In the genomic region with DNA sequence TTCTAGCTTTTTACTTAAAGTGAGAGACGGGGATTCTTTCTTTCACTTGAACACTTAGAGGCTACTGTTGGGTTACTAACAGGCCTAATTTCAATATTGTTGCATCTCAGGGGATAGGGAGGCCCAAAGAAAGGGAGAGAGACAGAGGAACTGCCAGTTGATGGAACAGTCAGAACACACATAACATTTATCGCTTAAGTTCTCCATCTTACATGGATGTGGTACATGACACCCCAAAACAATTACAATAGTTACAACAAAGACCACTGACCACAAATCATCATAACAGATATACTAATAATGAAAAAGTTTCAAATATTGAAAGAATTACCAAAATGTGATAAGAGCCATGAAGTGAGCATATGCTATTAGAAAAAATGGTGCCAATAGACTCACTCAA, we compare ENCODE assay signal across 17 cellular contexts. TPM values are rescaled to one million over a fixed set of nuclear protein-coding genes. Genes with fewer than 3 reads are reported as not detected.
DNase-seq lines count a peak whose midpoint lies in the region; ATAC-seq and TF ChIP-seq lines count a peak whose summit lies in the region.
"Had no signal": no experiment of that assay in that cellular context is flagged by ENCODE, and none has a peak within 500 bp of the region (broad histone marks: within the 10 kb centered on the region; RNA-seq: fewer than 3 reads in every experiment).

No MANE protein-coding gene starts in this region.

- TF ChIP-seq CTCF in DOHH2 (IDR thresholded peaks at IDR 0.05; ENCODE audit: low read depth, low read length, poor library complexity, severe bottlenecking) (no peak), neural crest cell (conservative IDR thresholded peaks at IDR 0.05) (no peak), heart right ventricle (IDR thresholded peaks at IDR 0.05) (no peak), esophagus muscularis mucosa (IDR thresholded peaks at IDR 0.05) (no peak)

- 98% methylated on average over 2 of the region's 2 CpGs for WGBS in heart right ventricle, 2 donors
- 92% methylated on average over 2 of the region's 2 CpGs for WGBS in esophagus muscularis mucosa

- peaks cover 84% of the 10 kb centered on the region for H3K79me2 ChIP-seq in DOHH2 (ENCODE audit: control insufficient read depth, low read length)

- no peaks in the 10 kb centered on the region for H3K27me3 Mint-ChIP-seq in activated CD4-positive, alpha-beta memory T cell treated with anti-CD3 and anti-CD28 coated beads, Interleukin-2, amount 10 ng/mL, durations not matched to agents 7 days and 5 days
- H3K27me3 Mint-ChIP-seq in neural crest cell (ENCODE audit: low read depth), result no peaks in the 10 kb centered on the region

- no peak for TF ChIP-seq POLR2A in esophagus muscularis mucosa (IDR thresholded peaks at IDR 0.05; ENCODE audit: low read depth)

- peak; percentile 27 for ATAC-seq in HG02610 (IDR thresholded peaks at IDR 0.05; ENCODE audit: unreplicated experiment)
- no peak for ATAC-seq in heart right ventricle
- ATAC-seq: lower lobe of right lung had no signal

- H3K36me3 Mint-ChIP-seq in activated CD4-positive, alpha-beta memory T cell treated with anti-CD3 and anti-CD28 coated beads, Interleukin-2, amount 10 ng/mL, durations not matched to agents 7 days and 5 days (ENCODE audit: low read depth), result peaks cover 35% of the 10 kb centered on the region
- no peaks in the 10 kb centered on the region for H3K36me3 Mint-ChIP-seq in neural crest cell (ENCODE audit: low read depth)

- H4K20me1 ChIP-seq in DOHH2 (ENCODE audit: control insufficient read depth, insufficient read depth, low read depth, low read length), result no peaks in the 10 kb centered on the region

- peaks cover 37% of the 10 kb centered on the region for H3K4me1 Mint-ChIP-seq in activated CD4-positive, alpha-beta memory T cell treated with anti-CD3 and anti-CD28 coated beads, Interleukin-2, amount 10 ng/mL, durations not matched to agents 7 days and 5 days
- peaks cover 20% of the 10 kb centered on the region for H3K4me1 Mint-ChIP-seq in neural crest cell

- DNase-seq in activated CD4-positive, alpha-beta memory T cell treated with anti-CD3 and anti-CD28 coated beads, Interleukin-2, amount 10 ng/mL, durations not matched to agents 7 days and 5 days, result no peak
- DNase-seq in neural crest cell (ENCODE audit: low read depth, low spot score), result no peak
- no peak for DNase-seq in NCI-H2227 (lab: John Stamatoyannopoulos, UW; ENCODE audit: unreplicated experiment)
- no peak for DNase-seq in heart right ventricle
- DNase-seq in esophagus muscularis mucosa (ENCODE audit: extremely low spot score), result no peak
- DNase-seq: activated T-cell treated with anti-CD3 and anti-CD28 coated beads, Interleukin-2, amount 50 U/mL, for 1 hour; colonic mucosa; lower lobe of right lung; MV-4-11; NCI-H2081; NCI-H526; stimulated activated CD4-positive, alpha-beta T cell treated with anti-CD3 and anti-CD28 coated beads, Interleukin-15, amount 100 ng/mL, for 24 hours; SW 1271 had no signal

- H3K36me3 ChIP-seq in DOHH2 (ENCODE audit: control insufficient read depth, low read length) (peaks cover 55% of the 10 kb centered on the region), heart right ventricle (no peaks in the 10 kb centered on the region), esophagus muscularis mucosa (no peaks in the 10 kb centered on the region)
- H3K36me3 ChIP-seq: colonic mucosa, lower lobe of right lung, thoracic aorta had no signal

- no peak overlapping the region for H3K4me3 Mint-ChIP-seq in activated CD4-positive, alpha-beta memory T cell treated with anti-CD3 and anti-CD28 coated beads, Interleukin-2, amount 10 ng/mL, durations not matched to agents 7 days and 5 days
- H3K4me3 Mint-ChIP-seq in neural crest cell, result peak overlapping the region; percentile 22

- H3K27ac Mint-ChIP-seq in activated CD4-positive, alpha-beta memory T cell treated with anti-CD3 and anti-CD28 coated beads, Interleukin-2, amount 10 ng/mL, durations not matched to agents 7 days and 5 days, result peak overlapping the region; percentile 39
- no peak overlapping the region for H3K27ac Mint-ChIP-seq in neural crest cell (ENCODE audit: unreplicated experiment)

- TF ChIP-seq EP300 in esophagus muscularis mucosa (IDR thresholded peaks at IDR 0.05), result no peak

- H3K4me1 ChIP-seq in DOHH2 (ENCODE audit: control insufficient read depth, low read length) (peaks cover 52% of the 10 kb centered on the region), heart right ventricle (peaks cover 0 to 62% (median 31%) of the 10 kb centered on the region in 9 donors), esophagus muscularis mucosa (peaks cover 19 to 68% (median 63%) of the 10 kb centered on the region in 4 donors)
- H3K4me1 ChIP-seq: colonic mucosa had no signal

- peak overlapping the region; percentile 95 for H3K4me2 ChIP-seq in DOHH2 (ENCODE audit: low read length)

- H3F3A ChIP-seq in DOHH2 (ENCODE audit: control insufficient read depth, insufficient read depth), result peaks cover 22% of the 10 kb centered on the region

- POLR2A ChIA-PET in activated CD4-positive, alpha-beta memory T cell treated with anti-CD3 and anti-CD28 coated beads, Interleukin-2, amount 10 ng/mL, durations not matched to agents 7 days and 5 days (lab: Charles Lee), result interaction anchor here (1.1 to 1.2 kb wide), 2 partner anchors 76 to 184 kb away, joined by 3 to 5 read pairs; no protein-coding TSS in a partner anchor

- H3K27me3 ChIP-seq in DOHH2 (ENCODE audit: control insufficient read depth, low read length) (no peaks in the 10 kb centered on the region), heart right ventricle (no peaks in the 10 kb centered on the region), esophagus muscularis mucosa (no peaks in the 10 kb centered on the region)
- H3K27me3 ChIP-seq: BLaER1, colonic mucosa had no signal

- H3K9me3 Mint-ChIP-seq in activated CD4-positive, alpha-beta memory T cell treated with anti-CD3 and anti-CD28 coated beads, Interleukin-2, amount 10 ng/mL, durations not matched to agents 7 days and 5 days, result no peaks in the 10 kb centered on the region
- H3K9me3 Mint-ChIP-seq in neural crest cell, result no peaks in the 10 kb centered on the region

- H3K9me2 ChIP-seq in DOHH2 (replicated peaks; ENCODE audit: control insufficient read depth, low read length), result no peaks in the 10 kb centered on the region

- intact Hi-C loops in heart right ventricle (cut with DNase I), result loop anchor here in 2 of 10 donors (5.0 to 10.0 kb wide), 2 partner anchors 210 to 637 kb away; partner anchors contain the start of genes ERMP1 (in 1 of the 2) and JAK2 (in 1 of the 2)
- intact Hi-C loops in esophagus muscularis mucosa (cut with DNase I), result loop anchor here (10.0 kb wide), 1 partner anchor 380 kb away; a partner anchor contains a TSS

- no peaks in the 10 kb centered on the region for H3K9me3 ChIP-seq in DOHH2 (ENCODE audit: control insufficient read depth, insufficient read depth, low read length)
- no peaks in the 10 kb centered on the region for H3K9me3 ChIP-seq in heart right ventricle
- no peaks in the 10 kb centered on the region for H3K9me3 ChIP-seq in esophagus muscularis mucosa
- H3K9me3 ChIP-seq: colonic mucosa, lower lobe of right lung, thoracic aorta had no signal

- CTCF ChIA-PET in activated CD4-positive, alpha-beta memory T cell treated with anti-CD3 and anti-CD28 coated beads, Interleukin-2, amount 10 ng/mL, durations not matched to agents 7 days and 5 days (lab: Charles Lee), result interaction anchor here (1.4 kb wide), 1 partner anchor 34 kb away, joined by 4 read pairs; no protein-coding TSS in a partner anchor

- H3K4me3 ChIP-seq in DOHH2 (ENCODE audit: low read length) (peak overlapping the region; percentile 16; the same call in 1 of the 2 replicates), heart right ventricle (no peak overlapping the region), esophagus muscularis mucosa (no peak overlapping the region)
- H3K4me3 ChIP-seq: BLaER1, colonic mucosa, lower lobe of right lung, thoracic aorta had no signal

- H3K27ac ChIP-seq in DOHH2 (ENCODE audit: low read depth, low read length) (peak overlapping the region; percentile 22; the same call in 1 of the 2 replicates), heart right ventricle (peak overlapping the region in 1 of 10 donors; percentile 15), esophagus muscularis mucosa (replicated peaks in 1 of 4) (peak overlapping the region in 1 of 4 donors; percentile 5)
- H3K27ac ChIP-seq: colonic mucosa had no signal

RNA-seq across cellular contexts. Expression of gene RIC1, which starts 4.3 kb away (rescaled TPM):
- total RNA-seq in activated CD4-positive, alpha-beta memory T cell treated with anti-CD3 and anti-CD28 coated beads, Interleukin-2, amount 10 ng/mL, durations not matched to agents 7 days and 5 days, result 10 to 100 TPM; 20.7 to 21.5 TPM
- total RNA-seq in neural crest cell (21.6 and 22.4 TPM in 2 replicates), heart right ventricle (10 to 100 TPM in 2 of 10 donors, 1 to 10 TPM in 8; 7.8 to 13.8 (median 8.5) TPM), esophagus muscularis mucosa (10 to 100 TPM; 51.6 to 64.9 (median 57.4) TPM)
- 1 to 10 TPM; 2.5 to 3.7 TPM for polyA plus RNA-seq in heart right ventricle
